Comparison of ENCODE assay signal across 1 cellular context in genomic region chr10:10598297-10598696, GRCh38.
TF ChIP-seq lines count a peak whose summit lies in the region.

No MANE protein-coding gene starts in this region.

TF ChIP-seq in GM12878, 131 proteins besides CTCF, POLR2A, EP300 and RAD21 (continued from another document):
- TF ChIP-seq PKNOX1 (IDR thresholded peaks at IDR 0.05) = no peak
- TF ChIP-seq CHD1 (IDR thresholded peaks at IDR 0.05; ENCODE audit: low read depth, low read length) = no peak
- peak; percentile 46; the same call in 1 of the 2 replicates for TF ChIP-seq ATF2 (IDR thresholded peaks at IDR 0.05; ENCODE audit: low read length)
- no peak for TF ChIP-seq NR2F1 (conservative IDR thresholded peaks at IDR 0.05)
- TF ChIP-seq ZZZ3 (IDR thresholded peaks at IDR 0.05; ENCODE audit: control insufficient read depth, insufficient read length, low read depth) = no peak
- no peak for TF ChIP-seq IKZF2 (IDR thresholded peaks at IDR 0.05)
- no peak for TF ChIP-seq ZNF24 (IDR thresholded peaks at IDR 0.05)
- no peak for TF ChIP-seq IRF4 (IDR thresholded peaks at IDR 0.05; ENCODE audit: low read depth, low read length)
- TF ChIP-seq CBX3 (IDR thresholded peaks at IDR 0.05; ENCODE audit: borderline replicate concordance, low read depth) = no peak
- no peak for TF ChIP-seq ZBTB40 (IDR thresholded peaks at IDR 0.05; ENCODE audit: borderline replicate concordance)
- no peak for TF ChIP-seq NR2C2 (IDR thresholded peaks at IDR 0.05; ENCODE audit: borderline replicate concordance, control insufficient read depth, insufficient read length, low read depth)
- TF ChIP-seq ZNF384 (IDR thresholded peaks at IDR 0.05; ENCODE audit: borderline replicate concordance, low read depth, low read length) = no peak
- TF ChIP-seq KAT2A (conservative IDR thresholded peaks at IDR 0.05; ENCODE audit: control insufficient read depth, low read depth, low read length) = no peak
- no peak for TF ChIP-seq E2F8 (IDR thresholded peaks at IDR 0.05; ENCODE audit: low read depth, partially characterized antibody)
- TF ChIP-seq HDAC2 (IDR thresholded peaks at IDR 0.05) = no peak
- peak; percentile 83 for TF ChIP-seq YY1 (IDR thresholded peaks at IDR 0.05; ENCODE audit: low read depth, low read length)
- TF ChIP-seq E4F1 (IDR thresholded peaks at IDR 0.05; ENCODE audit: borderline replicate concordance, partially characterized antibody) = no peak
- no peak for TF ChIP-seq STAT3 (IDR thresholded peaks at IDR 0.05; ENCODE audit: low read depth, low read length)
